ENCODE assay signal across 1 cellular context in genomic region chr12:52495385-52495784, GRCh38.
TF ChIP-seq lines count a peak whose summit lies in the region.

No MANE protein-coding gene starts in this region.

TF ChIP-seq in K562, 482 proteins besides CTCF, POLR2A, EP300 and RAD21:
- 0 out of 2 replicates have a peak, but pooled peaks have one; percentile 11 for TF ChIP-seq NFIC (IDR thresholded peaks at IDR 0.05)
- TF ChIP-seq CREBBP (IDR thresholded peaks at IDR 0.05; ENCODE audit: low read depth, low read length): no peak
